In the genomic region with DNA sequence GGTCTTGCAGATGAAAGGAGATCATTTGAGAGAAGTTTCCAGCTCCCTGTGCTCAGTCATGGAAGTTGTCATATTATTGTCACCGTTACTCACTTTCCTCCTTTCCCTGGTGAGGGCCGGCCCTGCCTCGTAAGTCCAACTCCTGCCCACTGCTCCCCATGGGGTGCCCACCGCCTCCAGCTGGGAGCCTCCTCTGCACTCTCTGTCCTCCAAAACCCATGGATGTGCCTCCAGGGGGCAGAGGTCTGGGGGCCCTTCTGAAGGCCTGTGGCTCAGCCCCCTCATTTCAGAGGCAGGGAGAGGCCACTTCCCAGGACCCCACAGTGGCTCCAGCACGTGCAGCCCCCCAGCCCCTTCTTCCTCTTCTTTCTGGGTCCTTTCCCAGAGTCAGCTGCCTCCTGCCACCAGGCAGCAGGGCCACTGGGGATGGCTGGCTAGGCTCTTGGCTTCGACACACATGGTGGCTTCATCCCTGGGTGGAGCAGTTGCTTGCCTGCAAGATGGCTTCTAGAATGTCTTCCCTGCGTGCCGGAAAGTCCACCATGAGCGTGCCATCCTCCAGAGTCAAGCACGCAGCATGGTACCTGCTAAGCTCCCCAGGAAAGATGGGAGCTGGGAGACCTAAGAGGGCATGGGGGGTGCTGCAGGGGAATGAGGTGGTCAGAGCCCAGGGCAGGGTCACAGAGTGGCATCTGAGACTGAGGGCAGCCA, we compare ENCODE assay signal across 1 cellular context.
TF ChIP-seq lines count a peak whose summit lies in the region.

No MANE protein-coding gene starts in this region.

TF ChIP-seq in H1, 55 proteins besides CTCF, POLR2A, EP300 and RAD21:
- TF ChIP-seq CBX5 (IDR thresholded peaks at IDR 0.05; ENCODE audit: low read depth, low read length) (no peak), TAF7 (optimal IDR thresholded peaks at IDR 0.05; ENCODE audit: borderline replicate concordance, low read depth, low read length) (no peak), SRF (IDR thresholded peaks at IDR 0.05; ENCODE audit: low read depth, low read length) (no peak)
